In genomic region chr6:149114167-149114566, GRCh38 we compare ENCODE assay signal across 18 cellular contexts.
A peak's percentile ranks its signal among the peaks of the same experiment; 100 is the strongest.
DNase-seq lines count a peak whose midpoint lies in the region; ATAC-seq and TF ChIP-seq lines count a peak whose summit lies in the region.
"Had no signal": no experiment of that assay in that cellular context is flagged by ENCODE, and none has a peak within 500 bp of the region (broad histone marks: within the 10 kb centered on the region; RNA-seq: fewer than 3 reads in every experiment).

No MANE protein-coding gene starts in this region.

- peak overlapping the region; percentile 26 for H3K27ac Mint-ChIP-seq in activated T-cell treated with anti-CD3 and anti-CD28 coated beads, Interleukin-2, amount 50 U/mL, for 72 hours
- peak overlapping the region in 3 of 5 experiments; percentile 59 to 82 (median 70) for H3K27ac Mint-ChIP-seq in brain
- peak overlapping the region; percentile 82 for H3K27ac Mint-ChIP-seq in stimulated activated memory B cell treated with anti-CD40 and anti-IgM and Interleukin-4, amounts not matched to agents 10 μg/mL and 1 μg/mL and 100 μg/mL, for 72 hours
- H3K27ac Mint-ChIP-seq: activated naive CD8-positive, alpha-beta T cell; GM23338 had no signal

- H3K36me3 ChIP-seq in prostate gland: no peaks in the 10 kb centered on the region
- H3K36me3 ChIP-seq: esophagus muscularis mucosa, gastrocnemius medialis had no signal

- H3K36me3 Mint-ChIP-seq in activated T-cell treated with anti-CD3 and anti-CD28 coated beads, Interleukin-2, amount 50 U/mL, for 72 hours (ENCODE audit: insufficient read depth in 2 of 2): peaks cover 3 to 4% of the 10 kb centered on the region in 2 donors
- no peaks in the 10 kb centered on the region for H3K36me3 Mint-ChIP-seq in brain
- no peaks in the 10 kb centered on the region for H3K36me3 Mint-ChIP-seq in stimulated activated memory B cell treated with anti-CD40 and anti-IgM and Interleukin-4, amounts not matched to agents 10 μg/mL and 1 μg/mL and 100 μg/mL, for 72 hours

- no peak overlapping the region for H3K27ac ChIP-seq in prostate gland
- H3K27ac ChIP-seq: esophagus muscularis mucosa, gastrocnemius medialis had no signal

- peaks cover 2 to 3% of the 10 kb centered on the region in 2 donors for H3K9me3 Mint-ChIP-seq in activated T-cell treated with anti-CD3 and anti-CD28 coated beads, Interleukin-2, amount 50 U/mL, for 72 hours
- peaks cover 0 to 11% (median 5%) of the 10 kb centered on the region in 5 experiments for H3K9me3 Mint-ChIP-seq in brain
- H3K9me3 Mint-ChIP-seq in stimulated activated memory B cell treated with anti-CD40 and anti-IgM and Interleukin-4, amounts not matched to agents 10 μg/mL and 1 μg/mL and 100 μg/mL, for 72 hours: no peaks in the 10 kb centered on the region

- DNase-seq in activated T-cell treated with anti-CD3 and anti-CD28 coated beads, Interleukin-2, amount 50 U/mL, for 72 hours: no peak
- DNase-seq in activated T-cell treated with anti-CD3 and anti-CD28 coated beads, Interleukin-2, amount 50 U/mL, for 48 hours: no peak
- DNase-seq in hypothalamus (lab: John Stamatoyannopoulos, UW): peak in 33 of 51 donors; percentile 2 to 82 (median 36)
- no peak for DNase-seq in stimulated activated CD4-positive, alpha-beta T cell treated with anti-CD3 and anti-CD28 coated beads, Interleukin-4, amount 100 ng/mL, for 4 hours
- DNase-seq in prostate gland (ENCODE audit: low spot score): no peak
- DNase-seq: EL, gastrocnemius medialis, NCI-H1048, NCI-H1930, NCI-H748 treated with DMSO at 0.1 percent for 48 hours, SHP77 treated with DMSO at 0.1 percent for 48 hours had no signal

- H3K4me1 ChIP-seq in prostate gland (replicated peaks): no peaks in the 10 kb centered on the region
- H3K4me1 ChIP-seq: gastrocnemius medialis had no signal

- H3K9me3 ChIP-seq in prostate gland: no peaks in the 10 kb centered on the region
- H3K9me3 ChIP-seq: esophagus muscularis mucosa, gastrocnemius medialis had no signal

- TF ChIP-seq POLR2A in prostate gland (IDR thresholded peaks at IDR 0.05): no peak

- TF ChIP-seq CTCF in brain (conservative IDR thresholded peaks at IDR 0.05): no peak
- TF ChIP-seq CTCF in prostate gland (IDR thresholded peaks at IDR 0.05): no peak

- no peak for ATAC-seq in activated T-cell treated with anti-CD3 and anti-CD28 coated beads, Interleukin-2, amount 50 U/mL, for 72 hours (replicated peaks in 1 of 2)
- no peak for ATAC-seq in stimulated activated memory B cell treated with anti-CD40 and anti-IgM and Interleukin-4, amounts not matched to agents 10 μg/mL and 1 μg/mL and 100 μg/mL, for 72 hours
- no peak for ATAC-seq in HG03521 (IDR thresholded peaks at IDR 0.05; ENCODE audit: unreplicated experiment)
- ATAC-seq: GM23338, HepG2 had no signal

- peaks cover 52% of the 10 kb centered on the region for H3K4me1 Mint-ChIP-seq in activated T-cell treated with anti-CD3 and anti-CD28 coated beads, Interleukin-2, amount 50 U/mL, for 72 hours (ENCODE audit: low read depth)
- H3K4me1 Mint-ChIP-seq in brain: peaks cover 11% of the 10 kb centered on the region
- peaks cover 55% of the 10 kb centered on the region for H3K4me1 Mint-ChIP-seq in stimulated activated memory B cell treated with anti-CD40 and anti-IgM and Interleukin-4, amounts not matched to agents 10 μg/mL and 1 μg/mL and 100 μg/mL, for 72 hours
- H3K4me1 Mint-ChIP-seq: GM23338 had no signal

- intact Hi-C loops in prostate gland (cut with DNase I): no loop called here

- no peaks in the 10 kb centered on the region for H3K27me3 ChIP-seq in prostate gland (replicated peaks; ENCODE audit: insufficient read depth)
- H3K27me3 ChIP-seq: esophagus muscularis mucosa, gastrocnemius medialis had no signal

- 72% methylated on average over 4 of the region's 4 CpGs for WGBS in prostate gland

- H3K4me3 ChIP-seq in prostate gland: no peak overlapping the region
- H3K4me3 ChIP-seq: esophagus muscularis mucosa, gastrocnemius medialis, GM23338 had no signal

- no peaks in the 10 kb centered on the region for H3K27me3 Mint-ChIP-seq in activated T-cell treated with anti-CD3 and anti-CD28 coated beads, Interleukin-2, amount 50 U/mL, for 72 hours (ENCODE audit: low read depth)
- H3K27me3 Mint-ChIP-seq in brain: peaks cover 2% of the 10 kb centered on the region
- H3K27me3 Mint-ChIP-seq in stimulated activated memory B cell treated with anti-CD40 and anti-IgM and Interleukin-4, amounts not matched to agents 10 μg/mL and 1 μg/mL and 100 μg/mL, for 72 hours: no peaks in the 10 kb centered on the region
- H3K27me3 Mint-ChIP-seq: activated naive CD8-positive, alpha-beta T cell had no signal

- no peak overlapping the region for H3K4me3 Mint-ChIP-seq in activated T-cell treated with anti-CD3 and anti-CD28 coated beads, Interleukin-2, amount 50 U/mL, for 72 hours
- no peak overlapping the region for H3K4me3 Mint-ChIP-seq in brain
- no peak overlapping the region for H3K4me3 Mint-ChIP-seq in stimulated activated memory B cell treated with anti-CD40 and anti-IgM and Interleukin-4, amounts not matched to agents 10 μg/mL and 1 μg/mL and 100 μg/mL, for 72 hours
- H3K4me3 Mint-ChIP-seq: activated naive CD8-positive, alpha-beta T cell; GM23338 had no signal

Comparison
In these comparisons a context has a peak if more than half of its experiments do, and no peak if none do; other contexts are left out.
1. DNase-seq: peak in hypothalamus (33 of 51); none in activated T-cell treated with anti-CD3 and anti-CD28 coated beads, Interleukin-2, amount 50 U/mL, for 72 hours (0 of 2), activated T-cell treated with anti-CD3 and anti-CD28 coated beads, Interleukin-2, amount 50 U/mL, for 48 hours (0 of 2), stimulated activated CD4-positive, alpha-beta T cell treated with anti-CD3 and anti-CD28 coated beads, Interleukin-4, amount 100 ng/mL, for 4 hours (0 of 2) and prostate gland (single experiment).
2. H3K27ac Mint-ChIP-seq: peak in every context shown above with its lines; median percentile 82 in stimulated activated memory B cell treated with anti-CD40 and anti-IgM and Interleukin-4, amounts not matched to agents 10 μg/mL and 1 μg/mL and 100 μg/mL, for 72 hours; 70 in brain; 26 in activated T-cell treated with anti-CD3 and anti-CD28 coated beads, Interleukin-2, amount 50 U/mL, for 72 hours.